8 cellular contexts compared by ENCODE assay signal in genomic region chr11:62108017-62108750, GRCh38. TPM values are rescaled to one million over a fixed set of nuclear protein-coding genes. Genes with fewer than 3 reads are reported as not detected.
DNase-seq lines count a peak whose midpoint lies in the region; ATAC-seq and TF ChIP-seq lines count a peak whose summit lies in the region.

No MANE protein-coding gene starts in this region.

- dilution Hi-C loops in mammary epithelial cell (cut with HindIII; ENCODE audit: low sequenced_read_pairs) = loop anchor here (5.0 kb wide), 2 partner anchors 56 to 206 kb away; no protein-coding TSS in a partner anchor

- H3K36me3 ChIP-seq in mammary epithelial cell (ENCODE audit: insufficient read depth, low read length) = no peaks in the 10 kb centered on the region
- no peaks in the 10 kb centered on the region for H3K36me3 ChIP-seq in tibial nerve

- no TSS peak for BruUV-seq in mammary epithelial cell (replicated peaks; lab: Mats Ljungman, UMichigan)

- H3K4me3 ChIP-seq in mammary epithelial cell (replicated peaks in 1 of 3; ENCODE audit: insufficient read depth in 1 of 3, low read depth in 2 of 3, low read length in 3 of 3) (no peak overlapping the region), tibial nerve (no peak overlapping the region)

- no peak for ATAC-seq in GM18867 (IDR thresholded peaks at IDR 0.05; ENCODE audit: unreplicated experiment)

- H3K27ac ChIP-seq in mammary epithelial cell (ENCODE audit: insufficient read depth, low read depth, low read length) (no peak overlapping the region), tibial nerve (peak overlapping the region in 1 of 4 donors; percentile 84)

- H3K4me2 ChIP-seq in mammary epithelial cell (ENCODE audit: insufficient read depth, low read depth, low read length) = no peak overlapping the region

- peaks cover 7% of the 10 kb centered on the region for H3K4me1 ChIP-seq in mammary epithelial cell (ENCODE audit: insufficient read depth, low read length)
- H3K4me1 ChIP-seq in tibial nerve = peaks cover 0 to 45% (median 18%) of the 10 kb centered on the region in 4 donors

- H3K9me3 ChIP-seq in mammary epithelial cell (replicated peaks; ENCODE audit: insufficient read depth, low read length) (no peaks in the 10 kb centered on the region), tibial nerve (no peaks in the 10 kb centered on the region)

- no peak overlapping the region for H2AFZ ChIP-seq in mammary epithelial cell (ENCODE audit: low read depth, low read length)

- peak in 1 of 2 donors; percentile 24 for TF ChIP-seq EP300 in tibial nerve (IDR thresholded peaks at IDR 0.05)

- H3K79me2 ChIP-seq in mammary epithelial cell (ENCODE audit: insufficient read depth, low read length) = no peaks in the 10 kb centered on the region

- no peak overlapping the region for H3K9ac ChIP-seq in mammary epithelial cell (ENCODE audit: insufficient read depth, low read length)

- 32% methylated on average over 12 of the region's 14 CpGs for WGBS in mammary epithelial cell (ENCODE audit: low coverage, missing lambda C conversion rate)
- 41 to 46% methylated on average over 14 of the region's 14 CpGs for WGBS in tibial nerve, 2 donors

- no peaks in the 10 kb centered on the region for H4K20me1 ChIP-seq in mammary epithelial cell (ENCODE audit: insufficient read depth, low read length)

- no peak for TF ChIP-seq POLR2A in tibial nerve (IDR thresholded peaks at IDR 0.05)

- in situ Hi-C loops in KBM-7 (cut with MboI; ENCODE audit: low pct_unique_long_range_greater_than_20kb, low sequenced_read_pairs) (no loop called here), mammary epithelial cell (cut with MboI; ENCODE audit: low sequenced_read_pairs in 2 of 2) (no loop called here)

- CTCF ChIA-PET in mammary epithelial cell (lab: Charles Lee; ENCODE audit: low non-redundant PET) = interaction anchor here (0.6 to 1.5 kb wide), 8 partner anchors 16 to 661 kb away, joined by 3 to 9 read pairs (median 4); partner anchors contain the start of gene INCENP

- intact Hi-C loops in mammary epithelial cell (cut with micrococcal nuclease) = loop anchor here (1.0 to 2.0 kb wide), 5 partner anchors 161 to 361 kb away; no protein-coding TSS in a partner anchor

- TF ChIP-seq CTCF in mammary epithelial cell (conservative IDR thresholded peaks at IDR 0.05 in 1 of 2, IDR thresholded peaks at IDR 0.05 in 1 of 2; ENCODE audit: extremely low read depth in 1 of 2, insufficient read depth in 1 of 2, low read depth in 1 of 2, low read length in 2 of 2) = peak; percentile 76 to 77
- TF ChIP-seq CTCF in tibial nerve (IDR thresholded peaks at IDR 0.05) = peak; percentile 76 to 89 (median 78)

- H3K27me3 ChIP-seq in mammary epithelial cell (ENCODE audit: insufficient read depth, low read length) (no peaks in the 10 kb centered on the region), tibial nerve (no peaks in the 10 kb centered on the region)

- DNase-seq in activated CD8-positive, alpha-beta memory T cell treated with anti-CD3 and anti-CD28 coated beads for 24 hours = peak; percentile 63
- DNase-seq in activated CD8-positive, alpha-beta memory T cell treated with anti-CD3 and anti-CD28 coated beads, Interleukin-2, amount 50 U/mL, for 4 hours = no peak
- DNase-seq in KBM-7 (peak; percentile 69), OCI-M1 (lab: John Stamatoyannopoulos, UW) (peak; percentile 81), mammary epithelial cell (peak; percentile 42), kidney tubule cell (ENCODE audit: low spot score) (peak; percentile 71), tibial nerve (ENCODE audit: low spot score in 2 of 2) (peak in 1 of 2 donors; percentile 43)

RNA-seq across cellular contexts. Expression of gene INCENP, which starts 15.6 kb away (rescaled TPM):
- total RNA-seq in mammary epithelial cell (10 to 100 TPM; 15.7 to 60.6 TPM), tibial nerve (10 to 100 TPM in 2 of 4 donors, 1 to 10 TPM in 2; 7.7 to 28.8 (median 13.0) TPM)
- 27.4 TPM for polyA plus RNA-seq in mammary epithelial cell
- 34.9 TPM for polyA minus RNA-seq in mammary epithelial cell
